In the genomic region with DNA sequence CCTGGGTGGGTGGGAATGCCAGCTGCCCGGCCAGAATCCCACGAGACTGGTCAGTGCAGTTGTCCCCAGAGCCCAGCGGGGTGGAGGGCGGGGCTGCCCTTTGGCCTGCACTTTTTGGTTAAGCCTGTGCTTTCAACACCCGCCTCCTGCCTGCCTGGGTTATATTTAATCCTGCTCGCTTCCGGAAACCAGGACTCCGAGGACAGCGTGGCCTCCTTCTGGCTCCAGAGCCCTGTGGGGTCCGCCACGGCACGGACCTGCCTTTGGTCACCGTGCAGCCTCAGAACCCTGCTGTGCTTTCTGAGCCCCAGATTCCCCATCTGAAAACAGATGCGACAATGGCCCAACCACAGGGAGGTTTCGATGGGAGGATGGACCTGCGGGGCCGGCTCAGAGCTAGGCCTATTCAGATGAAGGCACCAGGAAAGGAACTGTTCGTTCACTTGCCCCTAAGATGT, we compare ENCODE assay signal across 1 cellular context.
TF ChIP-seq lines count a peak whose summit lies in the region.

No MANE protein-coding gene starts in this region.

TF ChIP-seq in HepG2, 621 proteins besides CTCF, POLR2A, EP300 and RAD21 (continues in another document):
- TF ChIP-seq MATR3 (CRISPR knock-in tag; IDR thresholded peaks at IDR 0.05), result no peak
- peak; percentile 58; the same call in 1 of the 2 replicates for TF ChIP-seq ZNF792 (CRISPR knock-in tag; IDR thresholded peaks at IDR 0.05)
- TF ChIP-seq, protein P1, sequence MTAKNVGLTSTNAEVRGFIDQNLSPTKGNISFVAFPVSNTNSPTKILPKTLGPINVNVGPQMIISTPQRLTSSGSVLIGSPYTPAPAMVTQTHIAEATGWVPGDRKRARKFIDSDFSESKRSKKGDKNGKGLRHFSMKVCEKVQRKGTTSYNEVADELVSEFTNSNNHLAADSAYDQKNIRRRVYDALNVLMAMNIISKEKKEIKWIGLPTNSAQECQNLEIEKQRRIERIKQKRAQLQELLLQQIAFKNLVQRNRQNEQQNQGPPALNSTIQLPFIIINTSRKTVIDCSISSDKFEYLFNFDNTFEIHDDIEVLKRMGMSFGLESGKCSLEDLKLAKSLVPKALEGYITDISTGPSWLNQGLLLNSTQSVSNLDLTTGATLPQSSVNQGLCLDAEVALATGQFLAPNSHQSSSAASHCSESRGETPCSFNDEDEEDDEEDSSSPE (CRISPR knock-in tag; IDR thresholded peaks at IDR 0.05), result peak; percentile 33; the same call in 1 of the 2 replicates
- TF ChIP-seq ZNF331 (CRISPR knock-in tag; IDR thresholded peaks at IDR 0.05), result 0 out of 2 replicates have a peak, but pooled peaks have one; percentile 54
- TF ChIP-seq ZNF205 (CRISPR knock-in tag; IDR thresholded peaks at IDR 0.05), result 0 out of 2 replicates have a peak, but pooled peaks have one; percentile 15
- peak; percentile 85 for TF ChIP-seq HOXA3 (CRISPR knock-in tag; IDR thresholded peaks at IDR 0.05)
- TF ChIP-seq ZBTB3 (CRISPR knock-in tag; IDR thresholded peaks at IDR 0.05; ENCODE audit: borderline replicate concordance, low read depth), result no peak
- TF ChIP-seq CHCHD3 (CRISPR knock-in tag; IDR thresholded peaks at IDR 0.05), result no peak
- TF ChIP-seq ZNF558 (CRISPR knock-in tag; IDR thresholded peaks at IDR 0.05; ENCODE audit: borderline replicate concordance), result no peak
- 0 out of 2 replicates have a peak, but pooled peaks have one; percentile 34 for TF ChIP-seq SNAI1 (CRISPR knock-in tag; IDR thresholded peaks at IDR 0.05; ENCODE audit: borderline replicate concordance)
- TF ChIP-seq, protein P2, sequence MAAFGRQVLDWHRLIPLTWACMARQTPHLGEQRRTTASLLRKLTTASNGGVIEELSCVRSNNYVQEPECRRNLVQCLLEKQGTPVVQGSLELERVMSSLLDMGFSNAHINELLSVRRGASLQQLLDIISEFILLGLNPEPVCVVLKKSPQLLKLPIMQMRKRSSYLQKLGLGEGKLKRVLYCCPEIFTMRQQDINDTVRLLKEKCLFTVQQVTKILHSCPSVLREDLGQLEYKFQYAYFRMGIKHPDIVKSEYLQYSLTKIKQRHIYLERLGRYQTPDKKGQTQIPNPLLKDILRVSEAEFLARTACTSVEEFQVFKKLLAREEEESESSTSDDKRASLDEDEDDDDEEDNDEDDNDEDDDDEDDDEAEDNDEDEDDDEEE (CRISPR knock-in tag; IDR thresholded peaks at IDR 0.05), result no peak
- TF ChIP-seq PPARG (CRISPR knock-in tag; conservative IDR thresholded peaks at IDR 0.05), result peak; percentile 98
- peak; percentile 89 for TF ChIP-seq TBX2 (CRISPR knock-in tag; IDR thresholded peaks at IDR 0.05; ENCODE audit: borderline replicate concordance)
- 0 out of 2 replicates have a peak, but pooled peaks have one; percentile 14 for TF ChIP-seq HMG20B (CRISPR knock-in tag; conservative IDR thresholded peaks at IDR 0.05)
- no peak for TF ChIP-seq HNRNPUL1 (IDR thresholded peaks at IDR 0.05; ENCODE audit: low read depth, low read length)
- TF ChIP-seq, protein P3, sequence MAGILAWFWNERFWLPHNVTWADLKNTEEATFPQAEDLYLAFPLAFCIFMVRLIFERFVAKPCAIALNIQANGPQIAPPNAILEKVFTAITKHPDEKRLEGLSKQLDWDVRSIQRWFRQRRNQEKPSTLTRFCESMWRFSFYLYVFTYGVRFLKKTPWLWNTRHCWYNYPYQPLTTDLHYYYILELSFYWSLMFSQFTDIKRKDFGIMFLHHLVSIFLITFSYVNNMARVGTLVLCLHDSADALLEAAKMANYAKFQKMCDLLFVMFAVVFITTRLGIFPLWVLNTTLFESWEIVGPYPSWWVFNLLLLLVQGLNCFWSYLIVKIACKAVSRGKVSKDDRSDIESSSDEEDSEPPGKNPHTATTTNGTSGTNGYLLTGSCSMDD (CRISPR knock-in tag; IDR thresholded peaks at IDR 0.05), result no peak
- no peak for TF ChIP-seq NPAS2 (CRISPR knock-in tag; IDR thresholded peaks at IDR 0.05; ENCODE audit: borderline replicate concordance)
- TF ChIP-seq ZSCAN29 (CRISPR knock-in tag; conservative IDR thresholded peaks at IDR 0.05), result peak; percentile 63; the same call in 1 of the 2 replicates
- TF ChIP-seq, protein P4, sequence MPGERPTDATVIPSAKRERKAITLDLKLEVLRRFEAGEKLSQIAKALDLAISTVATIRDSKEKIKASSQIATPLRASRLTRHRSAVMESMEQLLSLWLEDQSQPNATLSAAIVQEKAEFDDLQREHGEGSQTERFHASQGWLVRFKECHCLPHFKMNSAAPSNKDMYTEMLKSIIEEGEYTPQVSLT (CRISPR knock-in tag; IDR thresholded peaks at IDR 0.05; ENCODE audit: borderline replicate concordance, low read depth), result no peak
- no peak for TF ChIP-seq ZSCAN30 (CRISPR knock-in tag; IDR thresholded peaks at IDR 0.05)
- no peak for TF ChIP-seq SUZ12 (IDR thresholded peaks at IDR 0.05; ENCODE audit: low read depth, low read length)
- no peak for TF ChIP-seq AGO1 (IDR thresholded peaks at IDR 0.05; ENCODE audit: low read depth, low read length, poor library complexity, severe bottlenecking)
- no peak for TF ChIP-seq ZNF850 (CRISPR knock-in tag; conservative IDR thresholded peaks at IDR 0.05)
- TF ChIP-seq HMG20A (CRISPR knock-in tag; IDR thresholded peaks at IDR 0.05; ENCODE audit: borderline replicate concordance), result 0 out of 2 replicates have a peak, but pooled peaks have one; percentile 29
- peak; percentile 30 for TF ChIP-seq AGO2 (optimal IDR thresholded peaks at IDR 0.05; ENCODE audit: low read depth, low read length)
- TF ChIP-seq, protein P5, sequence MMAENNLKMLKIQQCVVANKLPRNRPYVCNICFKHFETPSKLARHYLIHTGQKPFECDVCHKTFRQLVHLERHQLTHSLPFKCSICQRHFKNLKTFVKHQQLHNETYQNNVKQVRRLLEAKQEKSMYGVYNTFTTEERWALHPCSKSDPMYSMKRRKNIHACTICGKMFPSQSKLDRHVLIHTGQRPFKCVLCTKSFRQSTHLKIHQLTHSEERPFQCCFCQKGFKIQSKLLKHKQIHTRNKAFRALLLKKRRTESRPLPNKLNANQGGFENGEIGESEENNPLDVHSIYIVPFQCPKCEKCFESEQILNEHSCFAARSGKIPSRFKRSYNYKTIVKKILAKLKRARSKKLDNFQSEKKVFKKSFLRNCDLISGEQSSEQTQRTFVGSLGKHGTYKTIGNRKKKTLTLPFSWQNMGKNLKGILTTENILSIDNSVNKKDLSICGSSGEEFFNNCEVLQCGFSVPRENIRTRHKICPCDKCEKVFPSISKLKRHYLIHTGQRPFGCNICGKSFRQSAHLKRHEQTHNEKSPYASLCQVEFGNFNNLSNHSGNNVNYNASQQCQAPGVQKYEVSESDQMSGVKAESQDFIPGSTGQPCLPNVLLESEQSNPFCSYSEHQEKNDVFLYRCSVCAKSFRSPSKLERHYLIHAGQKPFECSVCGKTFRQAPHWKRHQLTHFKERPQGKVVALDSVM (CRISPR knock-in tag; IDR thresholded peaks at IDR 0.05), result peak; percentile 69; the same call in 1 of the 2 replicates
- no peak for TF ChIP-seq CENPX (CRISPR knock-in tag; IDR thresholded peaks at IDR 0.05)
- TF ChIP-seq, protein P6, sequence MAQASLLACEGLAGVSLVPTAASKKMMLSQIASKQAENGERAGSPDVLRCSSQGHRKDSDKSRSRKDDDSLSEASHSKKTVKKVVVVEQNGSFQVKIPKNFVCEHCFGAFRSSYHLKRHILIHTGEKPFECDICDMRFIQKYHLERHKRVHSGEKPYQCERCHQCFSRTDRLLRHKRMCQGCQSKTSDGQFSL (CRISPR knock-in tag; IDR thresholded peaks at IDR 0.05), result peak; percentile 28; the same call in 1 of the 2 replicates
- TF ChIP-seq, protein P7, sequence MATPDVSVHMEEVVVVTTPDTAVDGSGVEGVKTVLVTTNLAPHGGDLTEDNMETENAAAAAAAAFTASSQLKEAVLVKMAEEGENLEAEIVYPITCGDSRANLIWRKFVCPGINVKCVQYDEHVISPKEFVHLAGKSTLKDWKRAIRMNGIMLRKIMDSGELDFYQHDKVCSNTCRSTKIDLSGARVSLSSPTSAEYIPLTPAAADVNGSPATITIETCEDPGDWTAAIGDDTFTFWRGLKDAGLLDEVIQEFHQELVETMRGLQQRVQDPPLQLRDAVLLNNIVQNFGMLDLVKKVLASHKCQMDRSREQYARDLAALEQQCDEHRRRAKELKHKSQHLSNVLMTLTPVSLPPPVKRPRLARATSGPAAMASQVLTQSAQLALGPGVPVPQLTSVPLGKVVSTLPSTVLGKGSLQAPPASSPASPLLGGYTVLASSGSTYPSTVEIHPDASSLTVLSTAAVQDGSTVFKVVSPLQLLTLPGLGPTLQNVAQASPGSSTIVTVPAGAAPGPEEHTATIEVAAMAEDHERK (CRISPR knock-in tag; IDR thresholded peaks at IDR 0.05; ENCODE audit: low read depth), result no peak
- TF ChIP-seq, protein P8, sequence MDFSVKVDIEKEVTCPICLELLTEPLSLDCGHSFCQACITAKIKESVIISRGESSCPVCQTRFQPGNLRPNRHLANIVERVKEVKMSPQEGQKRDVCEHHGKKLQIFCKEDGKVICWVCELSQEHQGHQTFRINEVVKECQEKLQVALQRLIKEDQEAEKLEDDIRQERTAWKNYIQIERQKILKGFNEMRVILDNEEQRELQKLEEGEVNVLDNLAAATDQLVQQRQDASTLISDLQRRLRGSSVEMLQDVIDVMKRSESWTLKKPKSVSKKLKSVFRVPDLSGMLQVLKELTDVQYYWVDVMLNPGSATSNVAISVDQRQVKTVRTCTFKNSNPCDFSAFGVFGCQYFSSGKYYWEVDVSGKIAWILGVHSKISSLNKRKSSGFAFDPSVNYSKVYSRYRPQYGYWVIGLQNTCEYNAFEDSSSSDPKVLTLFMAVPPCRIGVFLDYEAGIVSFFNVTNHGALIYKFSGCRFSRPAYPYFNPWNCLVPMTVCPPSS (IDR thresholded peaks at IDR 0.05), result no peak
- peak; percentile 79 for TF ChIP-seq HDAC2 (CRISPR knock-in tag; IDR thresholded peaks at IDR 0.05)
- TF ChIP-seq, protein P9, sequence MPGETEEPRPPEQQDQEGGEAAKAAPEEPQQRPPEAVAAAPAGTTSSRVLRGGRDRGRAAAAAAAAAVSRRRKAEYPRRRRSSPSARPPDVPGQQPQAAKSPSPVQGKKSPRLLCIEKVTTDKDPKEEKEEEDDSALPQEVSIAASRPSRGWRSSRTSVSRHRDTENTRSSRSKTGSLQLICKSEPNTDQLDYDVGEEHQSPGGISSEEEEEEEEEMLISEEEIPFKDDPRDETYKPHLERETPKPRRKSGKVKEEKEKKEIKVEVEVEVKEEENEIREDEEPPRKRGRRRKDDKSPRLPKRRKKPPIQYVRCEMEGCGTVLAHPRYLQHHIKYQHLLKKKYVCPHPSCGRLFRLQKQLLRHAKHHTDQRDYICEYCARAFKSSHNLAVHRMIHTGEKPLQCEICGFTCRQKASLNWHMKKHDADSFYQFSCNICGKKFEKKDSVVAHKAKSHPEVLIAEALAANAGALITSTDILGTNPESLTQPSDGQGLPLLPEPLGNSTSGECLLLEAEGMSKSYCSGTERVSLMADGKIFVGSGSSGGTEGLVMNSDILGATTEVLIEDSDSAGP (CRISPR knock-in tag; IDR thresholded peaks at IDR 0.05; ENCODE audit: borderline replicate concordance), result peak; percentile 71; the same call in 1 of the 2 replicates
- TF ChIP-seq ZBTB1 (CRISPR knock-in tag; IDR thresholded peaks at IDR 0.05; ENCODE audit: borderline replicate concordance), result no peak
- TF ChIP-seq, protein P10, sequence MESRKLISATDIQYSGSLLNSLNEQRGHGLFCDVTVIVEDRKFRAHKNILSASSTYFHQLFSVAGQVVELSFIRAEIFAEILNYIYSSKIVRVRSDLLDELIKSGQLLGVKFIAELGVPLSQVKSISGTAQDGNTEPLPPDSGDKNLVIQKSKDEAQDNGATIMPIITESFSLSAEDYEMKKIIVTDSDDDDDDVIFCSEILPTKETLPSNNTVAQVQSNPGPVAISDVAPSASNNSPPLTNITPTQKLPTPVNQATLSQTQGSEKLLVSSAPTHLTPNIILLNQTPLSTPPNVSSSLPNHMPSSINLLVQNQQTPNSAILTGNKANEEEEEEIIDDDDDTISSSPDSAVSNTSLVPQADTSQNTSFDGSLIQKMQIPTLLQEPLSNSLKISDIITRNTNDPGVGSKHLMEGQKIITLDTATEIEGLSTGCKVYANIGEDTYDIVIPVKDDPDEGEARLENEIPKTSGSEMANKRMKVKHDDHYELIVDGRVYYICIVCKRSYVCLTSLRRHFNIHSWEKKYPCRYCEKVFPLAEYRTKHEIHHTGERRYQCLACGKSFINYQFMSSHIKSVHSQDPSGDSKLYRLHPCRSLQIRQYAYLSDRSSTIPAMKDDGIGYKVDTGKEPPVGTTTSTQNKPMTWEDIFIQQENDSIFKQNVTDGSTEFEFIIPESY (CRISPR knock-in tag; IDR thresholded peaks at IDR 0.05), result no peak
- peak; percentile 72; the same call in 1 of the 2 replicates for TF ChIP-seq KAT8 (CRISPR knock-in tag; IDR thresholded peaks at IDR 0.05)
- TF ChIP-seq SOX13 (IDR thresholded peaks at IDR 0.05), result no peak
- TF ChIP-seq SOX13 (CRISPR knock-in tag; conservative IDR thresholded peaks at IDR 0.05 in 1 of 2, IDR thresholded peaks at IDR 0.05 in 1 of 2), result peak in 1 of 2 experiments; percentile 69; a peak in 2 of 4 replicates
- no peak for TF ChIP-seq STAT5B (CRISPR knock-in tag; IDR thresholded peaks at IDR 0.05)
- TF ChIP-seq NCOR1 (IDR thresholded peaks at IDR 0.05; ENCODE audit: borderline replicate concordance, low read length), result no peak; the same call in 1 of the 2 replicates
- TF ChIP-seq ATF7-NPFF (CRISPR knock-in tag; IDR thresholded peaks at IDR 0.05; ENCODE audit: low read depth), result 0 out of 2 replicates have a peak, but pooled peaks have one; percentile 31
- peak; percentile 85 for TF ChIP-seq GABPB1 (CRISPR knock-in tag; IDR thresholded peaks at IDR 0.05)
- TF ChIP-seq NFIC (IDR thresholded peaks at IDR 0.05; ENCODE audit: low read length), result no peak
- TF ChIP-seq, protein P11, sequence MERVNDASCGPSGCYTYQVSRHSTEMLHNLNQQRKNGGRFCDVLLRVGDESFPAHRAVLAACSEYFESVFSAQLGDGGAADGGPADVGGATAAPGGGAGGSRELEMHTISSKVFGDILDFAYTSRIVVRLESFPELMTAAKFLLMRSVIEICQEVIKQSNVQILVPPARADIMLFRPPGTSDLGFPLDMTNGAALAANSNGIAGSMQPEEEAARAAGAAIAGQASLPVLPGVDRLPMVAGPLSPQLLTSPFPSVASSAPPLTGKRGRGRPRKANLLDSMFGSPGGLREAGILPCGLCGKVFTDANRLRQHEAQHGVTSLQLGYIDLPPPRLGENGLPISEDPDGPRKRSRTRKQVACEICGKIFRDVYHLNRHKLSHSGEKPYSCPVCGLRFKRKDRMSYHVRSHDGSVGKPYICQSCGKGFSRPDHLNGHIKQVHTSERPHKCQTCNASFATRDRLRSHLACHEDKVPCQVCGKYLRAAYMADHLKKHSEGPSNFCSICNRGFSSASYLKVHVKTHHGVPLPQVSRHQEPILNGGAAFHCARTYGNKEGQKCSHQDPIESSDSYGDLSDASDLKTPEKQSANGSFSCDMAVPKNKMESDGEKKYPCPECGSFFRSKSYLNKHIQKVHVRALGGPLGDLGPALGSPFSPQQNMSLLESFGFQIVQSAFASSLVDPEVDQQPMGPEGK (CRISPR knock-in tag; IDR thresholded peaks at IDR 0.05), result peak; percentile 81
- TF ChIP-seq ZNF256 (CRISPR knock-in tag; conservative IDR thresholded peaks at IDR 0.05), result 0 out of 2 replicates have a peak, but pooled peaks have one; percentile 61
- TF ChIP-seq MTA1 (CRISPR knock-in tag; IDR thresholded peaks at IDR 0.05; ENCODE audit: borderline replicate concordance), result peak; percentile 90; the same call in 1 of the 2 replicates
- no peak for TF ChIP-seq HES4 (CRISPR knock-in tag; IDR thresholded peaks at IDR 0.05; ENCODE audit: borderline replicate concordance)
- TF ChIP-seq SP140L (CRISPR knock-in tag; IDR thresholded peaks at IDR 0.05; ENCODE audit: borderline replicate concordance), result no peak
